In the genomic region with DNA sequence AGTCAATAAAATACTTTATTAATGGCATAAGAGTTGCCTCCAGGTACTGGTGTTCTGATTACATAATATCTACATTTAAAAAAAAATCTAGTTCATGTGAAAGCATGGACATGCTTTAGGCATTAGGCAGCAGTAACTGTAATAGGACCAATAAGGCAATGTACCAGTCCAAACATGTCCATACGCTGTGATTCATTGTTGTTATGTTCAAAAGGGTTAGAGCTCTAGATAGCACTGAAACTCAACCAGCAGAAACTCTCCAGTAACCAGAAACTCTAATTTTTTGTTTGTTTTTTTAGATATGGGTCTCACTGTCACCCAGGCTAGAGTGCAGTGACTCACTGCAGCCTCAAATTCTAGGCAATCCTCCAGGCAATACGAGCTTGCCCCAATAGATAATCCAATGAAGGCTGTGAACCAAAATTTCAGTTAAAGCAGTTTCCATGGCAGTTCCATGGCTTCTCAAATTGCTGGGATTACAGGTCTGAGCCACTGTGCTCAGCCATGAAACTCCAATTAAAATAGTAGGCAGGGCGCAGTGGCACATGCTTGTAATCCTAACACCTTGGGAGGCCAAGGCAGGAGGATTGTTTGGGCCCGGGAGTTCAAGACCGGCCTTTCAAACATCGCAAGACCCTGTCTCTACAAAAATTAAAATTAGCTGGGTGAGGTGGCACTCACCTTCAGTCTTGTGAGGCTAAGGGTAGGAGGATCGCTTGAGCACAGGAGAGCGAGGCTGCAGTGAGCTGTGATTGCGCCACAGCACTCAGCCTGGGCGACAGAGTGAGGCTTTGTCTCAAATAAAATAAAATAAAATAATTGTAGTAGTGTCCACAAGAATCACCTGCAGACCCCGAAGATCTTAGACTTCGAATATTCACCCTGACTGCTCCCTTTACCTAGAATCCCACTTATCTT, we compare ENCODE assay signal across 9 cellular contexts. TPM values are rescaled to one million over a fixed set of nuclear protein-coding genes. Genes with fewer than 3 reads are reported as not detected.
DNase-seq lines count a peak whose midpoint lies in the region; ATAC-seq and TF ChIP-seq lines count a peak whose summit lies in the region.
"Had no signal": no experiment of that assay in that cellular context is flagged by ENCODE, and none has a peak within 500 bp of the region (broad histone marks: within the 10 kb centered on the region; RNA-seq: fewer than 3 reads in every experiment).

No MANE protein-coding gene starts in this region.

- H3K27ac Mint-ChIP-seq in endodermal cell, result no peak overlapping the region

- H3K23ac ChIP-seq in IMR-90 (ENCODE audit: low read depth, low read length), result peak overlapping the region; percentile 88

- no peak for TF ChIP-seq POLR2A in IMR-90 (IDR thresholded peaks at IDR 0.05; ENCODE audit: low read depth, low read length)

- H4K20me1 ChIP-seq in IMR-90 (ENCODE audit: insufficient read depth, low read length) (no peaks in the 10 kb centered on the region), mammary epithelial cell (ENCODE audit: insufficient read depth, low read length) (no peaks in the 10 kb centered on the region)

- DNase-seq in IMR-90, result peak; percentile 99
- peak; percentile 100 for DNase-seq in mammary epithelial cell
- no peak for DNase-seq in GOT3 (lab: John Stamatoyannopoulos, UW)
- DNase-seq in endodermal cell, result no peak
- no peak for DNase-seq in NCI-H1930 (lab: John Stamatoyannopoulos, UW)
- DNase-seq in NCI-H2029 (lab: John Stamatoyannopoulos, UW), result no peak
- DNase-seq: C1 segment of cervical spinal cord had no signal

- dilution Hi-C loops in IMR-90 (cut with HindIII; ENCODE audit: low sequenced_read_pairs, unreplicated experiment) (no loop called here), mammary epithelial cell (cut with HindIII; ENCODE audit: low sequenced_read_pairs) (no loop called here)

- no peaks in the 10 kb centered on the region for H3K27me3 Mint-ChIP-seq in endodermal cell (ENCODE audit: insufficient read depth)

- H3K18ac ChIP-seq in IMR-90 (ENCODE audit: low read depth, low read length), result peak overlapping the region; percentile 95

- 0 out of 2 replicates have a peak overlapping the region, but pooled peaks have one; percentile 4 for H3K4me2 ChIP-seq in IMR-90 (ENCODE audit: low read depth, low read length)
- H3K4me2 ChIP-seq in mammary epithelial cell (ENCODE audit: insufficient read depth, low read depth, low read length), result peak overlapping the region; percentile 35

- H2AK5ac ChIP-seq in IMR-90 (ENCODE audit: low read depth, low read length), result peak overlapping the region; percentile 97

- CTCF ChIA-PET in IMR-90 (lab: Yijun Ruan, JAX), result interaction anchor here (0.7 to 1.5 kb wide), 2 partner anchors 52 to 213 kb away, joined by 3 to 5 read pairs; no protein-coding TSS in a partner anchor
- CTCF ChIA-PET in mammary epithelial cell (lab: Charles Lee; ENCODE audit: low non-redundant PET), result interaction anchor here (0.8 to 1.0 kb wide), 2 partner anchors 53 to 76 kb away, joined by 3 read pairs; no protein-coding TSS in a partner anchor

- in situ Hi-C loops in IMR-90 (cut with MboI; ENCODE audit: low sequenced_read_pairs), result no loop called here
- in situ Hi-C loops in mammary epithelial cell (cut with MboI; ENCODE audit: low sequenced_read_pairs in 2 of 2), result no loop called here

- POLR2A ChIA-PET in IMR-90 (lab: Charles Lee; ENCODE audit: unreplicated experiment), result interaction anchor here (0.6 kb wide), 1 partner anchor 9 kb away, joined by 3 read pairs; no protein-coding TSS in a partner anchor

- no peaks in the 10 kb centered on the region for H3K36me3 ChIP-seq in ACC112 (ENCODE audit: insufficient read depth, low read length)
- H3K36me3 ChIP-seq in IMR-90 (ENCODE audit: control insufficient read depth, insufficient read depth, low read length), result no peaks in the 10 kb centered on the region
- H3K36me3 ChIP-seq in mammary epithelial cell (ENCODE audit: insufficient read depth, low read length), result no peaks in the 10 kb centered on the region
- H3K36me3 ChIP-seq in liver (ENCODE audit: control insufficient read depth in 4 of 4, insufficient read depth in 3 of 4, low read depth in 1 of 4, low read length in 3 of 4), result no peaks in the 10 kb centered on the region
- no peaks in the 10 kb centered on the region for H3K36me3 ChIP-seq in endodermal cell (ENCODE audit: control insufficient read depth, insufficient read depth, low read length)

- H3K9me3 ChIP-seq in IMR-90 (ENCODE audit: control insufficient read depth, insufficient read depth, low read length) (0 out of 2 replicates have a peak, but pooled peaks cover 2% of the 10 kb centered on the region), mammary epithelial cell (replicated peaks; ENCODE audit: insufficient read depth, low read length) (peaks cover 2% of the 10 kb centered on the region), liver (ENCODE audit: control insufficient read depth in 4 of 4, low read length in 3 of 4) (no peaks in the 10 kb centered on the region), endodermal cell (ENCODE audit: control insufficient read depth, low read length) (peaks cover 9% of the 10 kb centered on the region)

- WGBS in IMR-90 (ENCODE audit: extremely low coverage in 2 of 2, insufficient read length in 1 of 2), 2 experiments, result 50% methylated on average over 2 of the region's 12 CpGs; no CpG with 5 or more reads in 1 of the 2 experiments
- 75% methylated on average over 12 of the region's 12 CpGs for WGBS in mammary epithelial cell (ENCODE audit: low coverage, missing lambda C conversion rate)
- WGBS in liver, result 89% methylated on average over 12 of the region's 12 CpGs
- 94 to 99% methylated on average over 9 to 11 of the region's 12 CpGs for WGBS in endodermal cell (ENCODE audit: insufficient coverage in 1 of 2, insufficient read length in 1 of 2), 2 experiments

- BruUV-seq in IMR-90 (replicated peaks; lab: Mats Ljungman, UMichigan) (no TSS peak), mammary epithelial cell (replicated peaks; lab: Mats Ljungman, UMichigan) (TSS peak; percentile 65)

- H2BK15ac ChIP-seq in IMR-90 (ENCODE audit: low read depth, low read length), result peak overlapping the region; percentile 97; the same call in 2 of the 3 replicates

- peak overlapping the region; percentile 80 for H3K14ac ChIP-seq in IMR-90 (replicated peaks; ENCODE audit: low read depth, low read length)

- H3K79me1 ChIP-seq in IMR-90 (ENCODE audit: low read depth in 1 of 2, low read length in 2 of 2), result no peaks in the 10 kb centered on the region; a peak in 1 of 4 replicates

- intact Hi-C loops in IMR-90 (cut with micrococcal nuclease), result no loop called here
- intact Hi-C loops in mammary epithelial cell (cut with micrococcal nuclease), result loop anchor here (1.0 kb wide), 2 partner anchors 52 to 58 kb away; partner anchors contain the start of gene NAA15

- peak overlapping the region; percentile 97 for H2BK20ac ChIP-seq in IMR-90 (ENCODE audit: low read depth, low read length)

- H3K27me3 ChIP-seq in ACC112 (ENCODE audit: insufficient read depth, low read length) (no peaks in the 10 kb centered on the region), IMR-90 (ENCODE audit: control insufficient read depth, insufficient read depth, low read length) (no peaks in the 10 kb centered on the region), mammary epithelial cell (ENCODE audit: insufficient read depth, low read length) (no peaks in the 10 kb centered on the region), liver (ENCODE audit: control insufficient read depth in 4 of 4, insufficient read depth in 4 of 4, low read length in 3 of 4) (no peaks in the 10 kb centered on the region), endodermal cell (ENCODE audit: control insufficient read depth, insufficient read depth, low read length, poor library complexity, severe bottlenecking) (no peaks in the 10 kb centered on the region)

- H3K79me2 ChIP-seq in ACC112 (ENCODE audit: control insufficient read depth, insufficient read depth, low read length, unreplicated experiment), result no peaks in the 10 kb centered on the region
- H3K79me2 ChIP-seq in mammary epithelial cell (ENCODE audit: insufficient read depth, low read length), result no peaks in the 10 kb centered on the region

- peaks cover 11% of the 10 kb centered on the region for H3K9me3 Mint-ChIP-seq in endodermal cell

- H2AFZ ChIP-seq in ACC112 (ENCODE audit: low read length, unreplicated experiment) (no peak overlapping the region), IMR-90 (replicated peaks; ENCODE audit: low read length, poor library complexity) (no peak overlapping the region), mammary epithelial cell (ENCODE audit: low read depth, low read length) (peak overlapping the region; percentile 69)

- H2BK5ac ChIP-seq in IMR-90 (ENCODE audit: low read depth, low read length, poor library complexity, severe bottlenecking), result peak overlapping the region; percentile 97

- H4K91ac ChIP-seq in IMR-90 (ENCODE audit: insufficient read depth, low read depth, low read length), result peak overlapping the region; percentile 98

- peak overlapping the region; percentile 29 for H2AK9ac ChIP-seq in IMR-90 (replicated peaks; ENCODE audit: low read depth, low read length, poor library complexity)

- H3K27ac ChIP-seq in ACC112 (ENCODE audit: low read depth, low read length) (peak overlapping the region; percentile 84), IMR-90 (ENCODE audit: insufficient read depth, low read length) (peak overlapping the region; percentile 88), mammary epithelial cell (ENCODE audit: insufficient read depth, low read depth, low read length) (peak overlapping the region; percentile 89), liver (ENCODE audit: low read depth in 1 of 2, low read length in 2 of 2) (peak overlapping the region; percentile 12), endodermal cell (ENCODE audit: low read depth, low read length) (no peak overlapping the region)

- H3K4me1 Mint-ChIP-seq in endodermal cell, result peaks cover 14% of the 10 kb centered on the region

- H3K4me3 Mint-ChIP-seq in endodermal cell, result no peak overlapping the region

- peaks cover 50% of the 10 kb centered on the region for H3K4me1 ChIP-seq in ACC112 (ENCODE audit: control insufficient read depth, insufficient read depth, low read length, unreplicated experiment)
- H3K4me1 ChIP-seq in IMR-90 (ENCODE audit: control insufficient read depth, insufficient read depth, low read length), result peaks cover 31% of the 10 kb centered on the region
- H3K4me1 ChIP-seq in mammary epithelial cell (ENCODE audit: insufficient read depth, low read length), result peaks cover 37% of the 10 kb centered on the region
- peaks cover 0 to 11% (median 3%) of the 10 kb centered on the region in 4 donors for H3K4me1 ChIP-seq in liver (ENCODE audit: control insufficient read depth in 4 of 4, insufficient read depth in 4 of 4, low read length in 3 of 4)
- no peaks in the 10 kb centered on the region for H3K4me1 ChIP-seq in endodermal cell (ENCODE audit: control insufficient read depth, insufficient read depth, low read length)

- TF ChIP-seq CTCF in IMR-90 (conservative IDR thresholded peaks at IDR 0.05; ENCODE audit: low read depth, low read length), result no peak
- TF ChIP-seq CTCF in mammary epithelial cell (conservative IDR thresholded peaks at IDR 0.05 in 1 of 2, IDR thresholded peaks at IDR 0.05 in 1 of 2; ENCODE audit: extremely low read depth in 1 of 2, insufficient read depth in 1 of 2, low read depth in 1 of 2, low read length in 2 of 2), result no peak
- no peak for TF ChIP-seq CTCF in liver (IDR thresholded peaks at IDR 0.05; ENCODE audit: low read depth, low read length, missing input control)
- TF ChIP-seq CTCF in endodermal cell (conservative IDR thresholded peaks at IDR 0.05), result no peak

- peak overlapping the region; percentile 76; the same call in 1 of the 2 replicates for H3K56ac ChIP-seq in IMR-90 (ENCODE audit: extremely low read depth, insufficient read depth, low read length)

- H3K9ac ChIP-seq in IMR-90 (ENCODE audit: low read depth, low read length) (0 out of 2 replicates have a peak overlapping the region, but pooled peaks have one; percentile 7), mammary epithelial cell (ENCODE audit: insufficient read depth, low read length) (peak overlapping the region; percentile 71), liver (ENCODE audit: low read depth in 1 of 2, low read length in 2 of 2) (no peak overlapping the region), endodermal cell (ENCODE audit: extremely low read depth, low read length, poor library complexity, severe bottlenecking) (no peak overlapping the region)

- peak overlapping the region; percentile 44 for H4K5ac ChIP-seq in IMR-90 (ENCODE audit: low read depth, low read length)

- H3K4ac ChIP-seq in IMR-90 (ENCODE audit: low read depth, low read length), result peak overlapping the region; percentile 97

- H2BK120ac ChIP-seq in IMR-90 (ENCODE audit: low read depth, low read length), result peak overlapping the region; percentile 98

- peak; percentile 88 for ATAC-seq in IMR-90 (ENCODE audit: low read depth)

- peak overlapping the region; percentile 63 to 92; a peak in 3 of 4 replicates for H4K8ac ChIP-seq in IMR-90 (ENCODE audit: low read depth in 2 of 2, low read length in 2 of 2)

- TF ChIP-seq RAD21 in IMR-90 (IDR thresholded peaks at IDR 0.05; ENCODE audit: low read length), result no peak
- no peak for TF ChIP-seq RAD21 in liver (IDR thresholded peaks at IDR 0.05)

- H3K36me3 Mint-ChIP-seq in endodermal cell (ENCODE audit: low read depth), result no peaks in the 10 kb centered on the region

- peaks cover 9% of the 10 kb centered on the region for H3K9me1 ChIP-seq in IMR-90 (ENCODE audit: insufficient read depth, low read length)

- H3K4me3 ChIP-seq in ACC112 (ENCODE audit: low read depth, low read length), result no peak overlapping the region
- H3K4me3 ChIP-seq in IMR-90 (ENCODE audit: insufficient read depth, low read depth, low read length), result no peak overlapping the region
- no peak overlapping the region for H3K4me3 ChIP-seq in mammary epithelial cell (replicated peaks in 1 of 3; ENCODE audit: insufficient read depth in 1 of 3, low read depth in 2 of 3, low read length in 3 of 3)
- no peak overlapping the region for H3K4me3 ChIP-seq in liver (ENCODE audit: low read depth in 1 of 3, low read length in 3 of 3)
- H3K4me3 ChIP-seq in endodermal cell (ENCODE audit: low read length), result no peak overlapping the region

RNA-seq across cellular contexts. Expression of gene MGARP, which starts 36.3 kb away (rescaled TPM):
- total RNA-seq in IMR-90 (2012; rRNA removed) (35.0 and 44.4 TPM in 2 replicates), mammary epithelial cell (1 to 10 TPM; 4.7 to 5.5 TPM), liver (under 1 TPM; 0.09 to 0.17 TPM), endodermal cell (1 to 10 TPM in 1 of 2 donors, under 1 TPM in 1; 0.53 to 1.3 TPM)
- polyA plus RNA-seq in IMR-90 (2012; rRNA removed) (34.7 and 35.1 TPM in 2 replicates), mammary epithelial cell (2.7 TPM), liver (under 1 TPM in 1 of 2 donors, not detected in 1; 0.09 TPM)
- polyA plus RNA-seq in IMR-90 (2012; cell fraction: cytosol; rRNA removed), result 26.9 and 31.0 TPM in 2 replicates
- 5.1 and 15.3 TPM in 2 replicates for polyA plus RNA-seq in IMR-90 (2012; cell fraction: nucleus; rRNA removed; ENCODE audit: low replicate concordance)
- polyA minus RNA-seq in mammary epithelial cell, result not detected
- polyA plus RNA-seq in endodermal cell (2013, experiment 1 of 2), result 1.2 TPM
- 0.87 TPM for polyA plus RNA-seq in endodermal cell (2013, experiment 2 of 2)

RNA-seq across cellular contexts. Expression of gene NAA15, which starts 57.6 kb away (rescaled TPM):
- total RNA-seq in IMR-90 (2012; rRNA removed) (43.4 and 106 TPM in 2 replicates), mammary epithelial cell (10 to 100 TPM; 35.5 to 76.3 TPM), liver (10 to 100 TPM; 13.9 to 18.2 TPM), endodermal cell (10 to 100 TPM; 64.7 to 78.9 TPM)
- polyA plus RNA-seq in IMR-90 (2012; rRNA removed) (8.7 and 11.0 TPM in 2 replicates), mammary epithelial cell (18.3 TPM), liver (1 to 10 TPM; 6.7 to 8.4 TPM)
- polyA plus RNA-seq in IMR-90 (2012; cell fraction: cytosol; rRNA removed), result 1.3 and 1.4 TPM in 2 replicates
- 1.2 and 5.0 TPM in 2 replicates for polyA plus RNA-seq in IMR-90 (2012; cell fraction: nucleus; rRNA removed; ENCODE audit: low replicate concordance)
- polyA minus RNA-seq in mammary epithelial cell, result 55.2 TPM
- polyA plus RNA-seq in endodermal cell (2013, experiment 1 of 2), result 47.2 TPM
- 44.2 TPM for polyA plus RNA-seq in endodermal cell (2013, experiment 2 of 2)

RNA-seq across cellular contexts. Expression of gene NDUFC1, which starts 58.6 kb away (rescaled TPM):
- total RNA-seq in IMR-90 (2012; rRNA removed) (25.1 and 33.9 TPM in 2 replicates), mammary epithelial cell (10 to 100 TPM; 15.5 to 51.7 TPM), liver (10 to 100 TPM; 12.4 to 46.6 TPM), endodermal cell (10 to 100 TPM; 54.2 to 64.5 TPM)
- polyA plus RNA-seq in IMR-90 (2012; rRNA removed) (65.1 and 76.5 TPM in 2 replicates), mammary epithelial cell (32.7 TPM), liver (100 to 1,000 TPM in 1 of 2 donors, 10 to 100 TPM in 1; 55.0 to 192 TPM)
- 59.3 and 67.9 TPM in 2 replicates for polyA plus RNA-seq in IMR-90 (2012; cell fraction: cytosol; rRNA removed)
- 19.7 and 22.4 TPM in 2 replicates for polyA plus RNA-seq in IMR-90 (2012; cell fraction: nucleus; rRNA removed; ENCODE audit: low replicate concordance)
- polyA minus RNA-seq in mammary epithelial cell, result 2.3 TPM
- 84.0 TPM for polyA plus RNA-seq in endodermal cell (2013, experiment 1 of 2)
- 82.4 TPM for polyA plus RNA-seq in endodermal cell (2013, experiment 2 of 2)

Comparison
In these comparisons a context has a peak if more than half of its experiments do, and no peak if none do; other contexts are left out.
1. DNase-seq: peak in IMR-90 (single experiment) and mammary epithelial cell (single experiment); none in GOT3 (single experiment), endodermal cell (single experiment), NCI-H1930 (0 of 2) and NCI-H2029 (single experiment).
2. H3K9ac ChIP-seq: peak in IMR-90 (single experiment) and mammary epithelial cell (single experiment); none in liver (0 of 2) and endodermal cell (single experiment).